33 cellular contexts compared by ENCODE assay signal in the genomic region with DNA sequence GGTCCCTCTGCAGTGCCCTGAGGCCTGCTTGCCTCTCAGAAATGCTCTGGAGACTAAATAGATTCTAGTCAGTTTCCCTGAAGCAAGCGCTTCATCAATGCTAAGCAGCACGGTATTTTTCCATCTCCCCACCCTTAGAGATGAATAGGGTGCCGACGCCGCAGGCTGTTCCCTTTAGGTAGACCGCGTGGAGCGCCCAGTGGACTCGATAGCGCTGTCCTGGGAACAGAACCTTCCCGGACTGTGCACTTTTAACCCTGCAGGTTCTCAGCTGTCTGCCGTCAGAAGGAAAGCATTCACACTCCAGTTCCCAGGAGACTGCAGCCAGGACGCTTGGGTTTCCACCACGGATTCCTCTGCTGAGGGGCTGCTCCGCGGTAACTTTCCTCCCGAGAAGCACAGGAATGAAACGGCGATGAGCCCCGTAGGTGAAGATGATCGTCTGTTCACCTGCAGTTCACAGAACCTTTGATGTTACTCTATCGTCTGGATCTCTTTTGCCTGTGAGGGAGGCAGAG. TPM values are rescaled to one million over a fixed set of nuclear protein-coding genes. Genes with fewer than 3 reads are reported as not detected.
"Had no signal": no experiment of that assay in that cellular context is flagged by ENCODE, and none has a peak within 500 bp of the region (broad histone marks: within the 10 kb centered on the region; RNA-seq: fewer than 3 reads in every experiment).

No MANE protein-coding gene starts in this region.

- H3K9me3 ChIP-seq: adrenal gland, body of pancreas, esophagus muscularis mucosa, gastrocnemius medialis had no signal

- DNase-seq: activated CD4-positive, alpha-beta memory T cell treated with anti-CD3 and anti-CD28 coated beads for 36 hours; activated CD4-positive, alpha-beta T cell treated with anti-CD3 and anti-CD28 coated beads for 36 hours; activated CD4-positive, alpha-beta T cell treated with anti-CD3 and anti-CD28 coated beads, Interleukin-2, amount 10 ng/mL, durations not matched to agents 24 days and 14 days; activated CD4-positive, CD25-positive, alpha-beta regulatory T cell; activated CD4-positive, CD25-positive, alpha-beta regulatory T cell treated with anti-CD3 and anti-CD28 coated beads, Interleukin-2, amount 50 U/mL, for 72 hours; activated CD8-positive, alpha-beta memory T cell treated with anti-CD3 and anti-CD28 coated beads, Interleukin-2, amount 10 ng/mL, durations not matched to agents 7 days and 5 days; activated CD8-positive, alpha-beta T cell treated with anti-CD3 and anti-CD28 coated beads, Interleukin-2, amount 10 ng/mL, durations not matched to agents 7 days and 5 days; activated effector memory CD4-positive, alpha-beta T cell treated with anti-CD3 and anti-CD28 coated beads, Interleukin-2, amount 50 U/mL, for 16 hours; activated naive CD4-positive, alpha-beta T cell treated with anti-CD3 and anti-CD28 coated beads for 36 hours; activated naive CD8-positive, alpha-beta T cell treated with anti-CD3 and anti-CD28 coated beads for 36 hours; activated naive CD8-positive, alpha-beta T cell treated with anti-CD3 and anti-CD28 coated beads, Interleukin-2, amount 50 U/mL, for 24 hours; activated T-cell treated with anti-CD3 and anti-CD28 coated beads, Interleukin-2, amount 50 U/mL, for 4 hours; adrenal gland; amygdala; aorta; body of pancreas; caudate nucleus; cortex of kidney; dermis blood vessel endothelial cell; effector CD4-positive, alpha-beta T cell; effector memory CD8-positive, alpha-beta T cell; erythroblast; foreskin keratinocyte; gastrocnemius medialis; glutamatergic neuron; T-helper 2 cell had no signal

- H3K27me3 Mint-ChIP-seq: activated CD4-positive, alpha-beta memory T cell treated with anti-CD3 and anti-CD28 coated beads for 36 hours; activated naive CD8-positive, alpha-beta T cell treated with anti-CD3 and anti-CD28 coated beads for 36 hours; activated naive CD8-positive, alpha-beta T cell treated with anti-CD3 and anti-CD28 coated beads, Interleukin-2, amount 50 U/mL, for 24 hours had no signal

- H3K27ac ChIP-seq: adrenal gland, body of pancreas, esophagus muscularis mucosa, foreskin keratinocyte, gastrocnemius medialis had no signal

- ATAC-seq: activated CD4-positive, alpha-beta T cell treated with anti-CD3 and anti-CD28 coated beads for 36 hours; activated CD8-positive, alpha-beta memory T cell treated with anti-CD3 and anti-CD28 coated beads, Interleukin-2, amount 10 ng/mL, durations not matched to agents 7 days and 5 days; activated CD8-positive, alpha-beta T cell treated with anti-CD3 and anti-CD28 coated beads, Interleukin-2, amount 10 ng/mL, durations not matched to agents 7 days and 5 days; activated naive CD8-positive, alpha-beta T cell treated with anti-CD3 and anti-CD28 coated beads, Interleukin-2, amount 50 U/mL, for 24 hours; activated T-cell treated with anti-CD3 and anti-CD28 coated beads, Interleukin-2, amount 50 U/mL, for 4 hours; body of pancreas; effector memory CD8-positive, alpha-beta T cell; foreskin keratinocyte; gastrocnemius medialis had no signal

- FAIRE-seq: colon had no signal

- H3K4me3 ChIP-seq: adrenal gland, body of pancreas, esophagus muscularis mucosa, gastrocnemius medialis had no signal

- H3K4me1 Mint-ChIP-seq: activated CD4-positive, alpha-beta T cell treated with anti-CD3 and anti-CD28 coated beads for 36 hours; activated CD4-positive, alpha-beta T cell treated with anti-CD3 and anti-CD28 coated beads, Interleukin-2, amount 10 ng/mL, durations not matched to agents 24 days and 14 days; activated CD8-positive, alpha-beta memory T cell treated with anti-CD3 and anti-CD28 coated beads, Interleukin-2, amount 10 ng/mL, durations not matched to agents 7 days and 5 days; activated naive CD4-positive, alpha-beta T cell treated with anti-CD3 and anti-CD28 coated beads, Interleukin-2, amount 50 U/mL, for 24 hours; activated naive CD8-positive, alpha-beta T cell treated with anti-CD3 and anti-CD28 coated beads, Interleukin-2, amount 50 U/mL, for 24 hours had no signal

- H3K9me3 Mint-ChIP-seq: activated CD4-positive, alpha-beta memory T cell treated with anti-CD3 and anti-CD28 coated beads for 36 hours; activated CD4-positive, alpha-beta T cell treated with anti-CD3 and anti-CD28 coated beads, Interleukin-2, amount 10 ng/mL, durations not matched to agents 24 days and 14 days; activated naive CD4-positive, alpha-beta T cell treated with anti-CD3 and anti-CD28 coated beads for 36 hours; activated naive CD4-positive, alpha-beta T cell treated with anti-CD3 and anti-CD28 coated beads, Interleukin-2, amount 50 U/mL, for 24 hours; activated naive CD8-positive, alpha-beta T cell treated with anti-CD3 and anti-CD28 coated beads for 36 hours; activated naive CD8-positive, alpha-beta T cell treated with anti-CD3 and anti-CD28 coated beads, Interleukin-2, amount 50 U/mL, for 24 hours; activated T-cell treated with anti-CD3 and anti-CD28 coated beads, Interleukin-2, amount 50 U/mL, for 4 hours; activated T-helper 2 cell treated with anti-CD3 and anti-CD28 coated beads, Interferon-gamma antibody, Interleukin-2, Interleukin-4, amounts not matched to agents 10 μg/mL and 5 μg/mL and 100 μg/mL, durations not matched to agents 14 hours and 24 hours and 36 hours; effector memory CD8-positive, alpha-beta T cell had no signal

- H3K36me3 ChIP-seq: adrenal gland, esophagus muscularis mucosa, gastrocnemius medialis had no signal

- H3K27me3 ChIP-seq: adrenal gland, body of pancreas had no signal

- H3K4me3 Mint-ChIP-seq: activated CD4-positive, alpha-beta memory T cell treated with anti-CD3 and anti-CD28 coated beads for 36 hours; activated CD4-positive, alpha-beta T cell treated with anti-CD3 and anti-CD28 coated beads for 36 hours; activated CD4-positive, alpha-beta T cell treated with anti-CD3 and anti-CD28 coated beads, Interleukin-2, amount 10 ng/mL, durations not matched to agents 24 days and 14 days; activated CD8-positive, alpha-beta memory T cell treated with anti-CD3 and anti-CD28 coated beads, Interleukin-2, amount 10 ng/mL, durations not matched to agents 7 days and 5 days; activated CD8-positive, alpha-beta T cell treated with anti-CD3 and anti-CD28 coated beads, Interleukin-2, amount 10 ng/mL, durations not matched to agents 7 days and 5 days; activated naive CD4-positive, alpha-beta T cell treated with anti-CD3 and anti-CD28 coated beads for 36 hours; activated naive CD4-positive, alpha-beta T cell treated with anti-CD3 and anti-CD28 coated beads, Interleukin-2, amount 50 U/mL, for 24 hours; activated naive CD8-positive, alpha-beta T cell treated with anti-CD3 and anti-CD28 coated beads for 36 hours; activated naive CD8-positive, alpha-beta T cell treated with anti-CD3 and anti-CD28 coated beads, Interleukin-2, amount 50 U/mL, for 24 hours; activated T-cell treated with anti-CD3 and anti-CD28 coated beads, Interleukin-2, amount 50 U/mL, for 4 hours; effector memory CD8-positive, alpha-beta T cell had no signal

- H3K36me3 Mint-ChIP-seq: activated CD4-positive, alpha-beta memory T cell treated with anti-CD3 and anti-CD28 coated beads for 36 hours; activated CD8-positive, alpha-beta memory T cell treated with anti-CD3 and anti-CD28 coated beads, Interleukin-2, amount 10 ng/mL, durations not matched to agents 7 days and 5 days; activated naive CD4-positive, alpha-beta T cell treated with anti-CD3 and anti-CD28 coated beads, Interleukin-2, amount 50 U/mL, for 24 hours; activated naive CD8-positive, alpha-beta T cell treated with anti-CD3 and anti-CD28 coated beads for 36 hours had no signal

- H3K27ac Mint-ChIP-seq: activated CD4-positive, alpha-beta memory T cell treated with anti-CD3 and anti-CD28 coated beads for 36 hours; activated CD4-positive, alpha-beta T cell treated with anti-CD3 and anti-CD28 coated beads for 36 hours; activated CD4-positive, alpha-beta T cell treated with anti-CD3 and anti-CD28 coated beads, Interleukin-2, amount 10 ng/mL, durations not matched to agents 24 days and 14 days; activated CD8-positive, alpha-beta memory T cell treated with anti-CD3 and anti-CD28 coated beads, Interleukin-2, amount 10 ng/mL, durations not matched to agents 7 days and 5 days; activated CD8-positive, alpha-beta T cell treated with anti-CD3 and anti-CD28 coated beads, Interleukin-2, amount 10 ng/mL, durations not matched to agents 7 days and 5 days; activated naive CD4-positive, alpha-beta T cell treated with anti-CD3 and anti-CD28 coated beads for 36 hours; activated naive CD4-positive, alpha-beta T cell treated with anti-CD3 and anti-CD28 coated beads, Interleukin-2, amount 50 U/mL, for 24 hours; activated naive CD8-positive, alpha-beta T cell treated with anti-CD3 and anti-CD28 coated beads for 36 hours; activated naive CD8-positive, alpha-beta T cell treated with anti-CD3 and anti-CD28 coated beads, Interleukin-2, amount 50 U/mL, for 24 hours; activated T-helper 2 cell treated with anti-CD3 and anti-CD28 coated beads, Interferon-gamma antibody, Interleukin-2, Interleukin-4, amounts not matched to agents 10 μg/mL and 5 μg/mL and 100 μg/mL, durations not matched to agents 14 hours and 24 hours and 36 hours; effector memory CD8-positive, alpha-beta T cell had no signal

- H3K4me1 ChIP-seq: adrenal gland, body of pancreas, esophagus muscularis mucosa, foreskin keratinocyte, gastrocnemius medialis had no signal

RNA-seq across cellular contexts. Expression of a gene that starts 9.1 kb away (rescaled TPM):
- total RNA-seq: activated CD4-positive, alpha-beta memory T cell treated with anti-CD3 and anti-CD28 coated beads for 36 hours; activated CD4-positive, alpha-beta T cell treated with anti-CD3 and anti-CD28 coated beads for 36 hours; activated CD4-positive, alpha-beta T cell treated with anti-CD3 and anti-CD28 coated beads, Interleukin-2, amount 10 ng/mL, durations not matched to agents 24 days and 14 days; activated CD8-positive, alpha-beta memory T cell treated with anti-CD3 and anti-CD28 coated beads for 36 hours; activated CD8-positive, alpha-beta memory T cell treated with anti-CD3 and anti-CD28 coated beads, Interleukin-2, amount 10 ng/mL, durations not matched to agents 7 days and 5 days; activated CD8-positive, alpha-beta T cell treated with anti-CD3 and anti-CD28 coated beads, Interleukin-2, amount 10 ng/mL, durations not matched to agents 7 days and 5 days; activated naive CD4-positive, alpha-beta T cell treated with anti-CD3 and anti-CD28 coated beads for 36 hours; activated naive CD8-positive, alpha-beta T cell treated with anti-CD3 and anti-CD28 coated beads for 36 hours; activated T-cell treated with anti-CD3 and anti-CD28 coated beads, Interleukin-2, amount 50 U/mL, for 4 hours; activated T-helper 2 cell treated with anti-CD3 and anti-CD28 coated beads, Interferon-gamma antibody, Interleukin-2, Interleukin-4, amounts not matched to agents 10 μg/mL and 5 μg/mL and 100 μg/mL, durations not matched to agents 14 hours and 24 hours and 36 hours; adrenal gland; body of pancreas; chondrocyte; esophagus muscularis mucosa; foreskin keratinocyte; T-helper 1 cell treated with Interleukin-12 subunit alpha and Interleukin-12 subunit beta and Interleukin-4 antibody, amounts not matched to agents 30 ng/mL and 1 ng/mL, for 36 hours had no signal
- polyA plus RNA-seq: aorta, foreskin keratinocyte had no signal

RNA-seq across cellular contexts. Expression of a gene that starts 15.0 kb away (rescaled TPM):
- total RNA-seq: activated CD4-positive, alpha-beta memory T cell treated with anti-CD3 and anti-CD28 coated beads for 36 hours; activated CD4-positive, alpha-beta T cell treated with anti-CD3 and anti-CD28 coated beads for 36 hours; activated CD4-positive, alpha-beta T cell treated with anti-CD3 and anti-CD28 coated beads, Interleukin-2, amount 10 ng/mL, durations not matched to agents 24 days and 14 days; activated CD8-positive, alpha-beta memory T cell treated with anti-CD3 and anti-CD28 coated beads for 36 hours; activated CD8-positive, alpha-beta memory T cell treated with anti-CD3 and anti-CD28 coated beads, Interleukin-2, amount 10 ng/mL, durations not matched to agents 7 days and 5 days; activated CD8-positive, alpha-beta T cell treated with anti-CD3 and anti-CD28 coated beads, Interleukin-2, amount 10 ng/mL, durations not matched to agents 7 days and 5 days; activated naive CD4-positive, alpha-beta T cell treated with anti-CD3 and anti-CD28 coated beads for 36 hours; activated naive CD8-positive, alpha-beta T cell treated with anti-CD3 and anti-CD28 coated beads for 36 hours; activated T-cell treated with anti-CD3 and anti-CD28 coated beads, Interleukin-2, amount 50 U/mL, for 4 hours; activated T-helper 2 cell treated with anti-CD3 and anti-CD28 coated beads, Interferon-gamma antibody, Interleukin-2, Interleukin-4, amounts not matched to agents 10 μg/mL and 5 μg/mL and 100 μg/mL, durations not matched to agents 14 hours and 24 hours and 36 hours; dermis blood vessel endothelial cell; T-helper 1 cell treated with Interleukin-12 subunit alpha and Interleukin-12 subunit beta and Interleukin-4 antibody, amounts not matched to agents 30 ng/mL and 1 ng/mL, for 36 hours had no signal
